In the genomic region with DNA sequence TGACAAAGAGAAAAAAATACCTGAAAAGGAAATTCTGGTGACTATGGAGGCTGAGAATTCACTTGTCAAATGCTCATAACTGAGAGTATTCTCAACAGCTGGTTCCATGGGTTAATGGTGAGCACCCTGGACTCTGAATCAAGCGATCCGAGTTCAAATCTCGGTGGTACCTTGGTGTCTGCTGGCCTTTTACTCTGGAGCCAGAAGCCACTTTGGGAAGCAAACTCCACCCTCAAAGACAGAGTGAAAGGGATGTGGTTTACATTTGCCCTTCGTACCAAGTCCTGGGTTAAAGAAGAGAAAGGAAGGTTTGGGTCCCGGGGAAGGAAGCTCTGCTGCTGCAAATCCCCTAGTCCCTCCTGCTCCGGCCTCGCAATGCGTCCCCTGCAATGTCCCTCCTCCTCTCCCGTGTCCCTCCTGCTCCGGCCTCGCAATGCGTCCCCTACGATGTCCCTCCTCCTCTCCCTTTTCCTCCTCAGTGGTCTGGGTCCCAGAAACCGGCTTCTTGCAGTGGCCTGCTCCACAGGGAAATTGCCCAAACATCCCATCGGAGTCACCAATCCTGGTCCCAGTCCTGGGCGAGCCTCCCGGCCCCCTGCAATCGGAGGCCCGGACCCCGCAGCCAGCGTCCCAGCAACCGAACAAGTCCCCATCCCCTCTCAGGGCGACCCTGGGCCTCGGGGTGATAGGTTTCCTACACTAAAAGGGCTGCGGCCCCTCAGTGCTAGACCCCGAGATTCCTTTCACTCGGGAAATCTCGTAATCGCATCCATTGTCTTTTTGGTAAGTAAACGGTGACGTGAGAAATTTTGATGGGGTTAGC, we compare ENCODE assay signal across 10 cellular contexts.
A peak's percentile ranks its signal among the peaks of the same experiment; 100 is the strongest.
DNase-seq lines count a peak whose midpoint lies in the region; ATAC-seq and TF ChIP-seq lines count a peak whose summit lies in the region.
"Had no signal": no experiment of that assay in that cellular context is flagged by ENCODE, and none has a peak within 500 bp of the region (broad histone marks: within the 10 kb centered on the region; RNA-seq: fewer than 3 reads in every experiment).

No MANE protein-coding gene starts in this region.

- peak; percentile 43 for ATAC-seq in CD4-positive, alpha-beta T cell (ENCODE audit: poor library complexity)
- ATAC-seq in HG02610 (IDR thresholded peaks at IDR 0.05; ENCODE audit: unreplicated experiment): no peak
- no peak for ATAC-seq in GM21526 (IDR thresholded peaks at IDR 0.05; ENCODE audit: low FRiP score, unreplicated experiment)

- H3K4me2 ChIP-seq in H9 (ENCODE audit: insufficient read depth, insufficient read length, low read length): peak overlapping the region; percentile 77

- no peak overlapping the region for H3K23ac ChIP-seq in H9 (ENCODE audit: insufficient read length, low read depth, low read length)

- no peak overlapping the region for H2BK15ac ChIP-seq in H9 (ENCODE audit: low read depth, low read length)

- peaks cover 25% of the 10 kb centered on the region for H3K27me3 ChIP-seq in CD4-positive, alpha-beta T cell (ENCODE audit: control insufficient read depth, insufficient read depth, low read length)
- peaks cover 3% of the 10 kb centered on the region; the same call in 1 of the 2 replicates for H3K27me3 ChIP-seq in H9 (ENCODE audit: insufficient read depth, low read length)
- H3K27me3 ChIP-seq in SJCRH30: no peaks in the 10 kb centered on the region

- no peak overlapping the region for H3K27ac ChIP-seq in CD4-positive, alpha-beta T cell (ENCODE audit: low read depth, low read length)
- H3K27ac ChIP-seq in H9 (ENCODE audit: insufficient read length, low read depth, low read length) (no peak overlapping the region), SJCRH30 (no peak overlapping the region)
- H3K27ac ChIP-seq: HL-60 had no signal

- WGBS in H9 (ENCODE audit: extremely low coverage, insufficient read length, low lambda C conversion rate): no CpG with 5 or more reads among the region's 31 CpGs

- no peaks in the 10 kb centered on the region for H3K36me3 Mint-ChIP-seq in CD4-positive, alpha-beta T cell (ENCODE audit: low read depth)
- H3K36me3 Mint-ChIP-seq in H9 (ENCODE audit: insufficient read depth in 1 of 3, low read depth in 3 of 3): no peaks in the 10 kb centered on the region

- H3K56ac ChIP-seq in H9 (ENCODE audit: insufficient read length, low read depth, low read length): no peak overlapping the region

- H3K27me3 Mint-ChIP-seq in CD4-positive, alpha-beta T cell: peaks cover 50% of the 10 kb centered on the region
- H3K27me3 Mint-ChIP-seq in H9 (ENCODE audit: low read depth): peaks cover 49% of the 10 kb centered on the region

- H4K20me1 ChIP-seq in H9 (ENCODE audit: control insufficient read depth, insufficient read depth, insufficient read length): no peaks in the 10 kb centered on the region

- H2BK120ac ChIP-seq in H9 (ENCODE audit: low read depth, low read length, poor library complexity, severe bottlenecking): no peak overlapping the region

- H3K9ac ChIP-seq in H9 (ENCODE audit: extremely low read depth, insufficient read length, low read length): peak overlapping the region; percentile 23

- intact Hi-C loops in CD4-positive, alpha-beta T cell (cut with DNase I, micrococcal nuclease): no loop called here

- no peak overlapping the region for H2BK5ac ChIP-seq in H9 (ENCODE audit: insufficient read length, low read length)

- H4K5ac ChIP-seq in H9 (ENCODE audit: insufficient read length, low read depth, low read length): no peak overlapping the region

- no peaks in the 10 kb centered on the region for H3K79me2 ChIP-seq in H9 (ENCODE audit: insufficient read depth, low read length)

- no peak overlapping the region for H3K4ac ChIP-seq in H9 (ENCODE audit: low read depth, low read length)

- no peak overlapping the region for H3K18ac ChIP-seq in H9 (ENCODE audit: insufficient read length, low read depth, low read length)

- no peak overlapping the region for H2BK20ac ChIP-seq in H9 (ENCODE audit: low read depth, low read length, poor library complexity, severe bottlenecking)

- no peaks in the 10 kb centered on the region for H3K9me3 ChIP-seq in CD4-positive, alpha-beta T cell (ENCODE audit: control insufficient read depth, low read length)
- H3K9me3 ChIP-seq in H9 (ENCODE audit: control insufficient read depth, low read depth, low read length): no peaks in the 10 kb centered on the region
- H3K9me3 ChIP-seq in SJCRH30 (replicated peaks): no peaks in the 10 kb centered on the region

- H3K23me2 ChIP-seq in H9 (ENCODE audit: insufficient read length, low read depth, low read length, poor library complexity, severe bottlenecking): peaks cover 15% of the 10 kb centered on the region

- H2AK5ac ChIP-seq in H9 (ENCODE audit: insufficient read length, low read length): no peak overlapping the region

- no peak for TF ChIP-seq CTCF in CD4-positive, alpha-beta T cell (IDR thresholded peaks at IDR 0.05)
- TF ChIP-seq CTCF in H9 (conservative IDR thresholded peaks at IDR 0.05) (no peak), astrocyte of the spinal cord (IDR thresholded peaks at IDR 0.05; ENCODE audit: low read depth, low read length) (no peak)

- H3K4me1 ChIP-seq in H9 (ENCODE audit: insufficient read depth, low read length) (no peaks in the 10 kb centered on the region), SJCRH30 (no peaks in the 10 kb centered on the region)

- H3K4me3 Mint-ChIP-seq in CD4-positive, alpha-beta T cell: peak overlapping the region; percentile 62
- peak overlapping the region; percentile 69 to 86 for H3K4me3 Mint-ChIP-seq in H9
- H3K4me3 Mint-ChIP-seq: T-helper 1 cell treated with Interleukin-12 subunit alpha and Interleukin-12 subunit beta and Interleukin-4 antibody, amounts not matched to agents 30 μg/mL and 1 μg/mL, for 36 hours had no signal

- H3K9me3 Mint-ChIP-seq in CD4-positive, alpha-beta T cell: no peaks in the 10 kb centered on the region
- H3K9me3 Mint-ChIP-seq in H9: no peaks in the 10 kb centered on the region
- H3K9me3 Mint-ChIP-seq: T-helper 1 cell treated with Interleukin-12 subunit alpha and Interleukin-12 subunit beta and Interleukin-4 antibody, amounts not matched to agents 30 μg/mL and 1 μg/mL, for 36 hours had no signal

- H3K4me3 ChIP-seq in astrocyte of the spinal cord (ENCODE audit: low read depth, low read length) (no peak overlapping the region), SJCRH30 (no peak overlapping the region)

- H3K36me3 ChIP-seq in SJCRH30: no peaks in the 10 kb centered on the region

- no peak overlapping the region for H3K14ac ChIP-seq in H9 (ENCODE audit: insufficient read depth, low read length)

- in situ Hi-C loops in astrocyte of the spinal cord (cut with HindIII; ENCODE audit: low sequenced_read_pairs): no loop called here

- POLR2A ChIA-PET in CD4-positive, alpha-beta T cell (lab: Charles Lee): interaction anchor here (1.1 to 1.5 kb wide), 3 partner anchors 14 to 19 kb away, joined by 3 to 4 read pairs (median 4); no protein-coding TSS in a partner anchor

- no peak overlapping the region for H3T11ph ChIP-seq in H9 (ENCODE audit: low read length)

- no peak overlapping the region for H4K91ac ChIP-seq in H9 (ENCODE audit: insufficient read length, low read depth, low read length)

- H4K8ac ChIP-seq in H9 (replicated peaks; ENCODE audit: insufficient read length, low read depth, low read length): no peak overlapping the region

- DNase-seq in CD4-positive, alpha-beta T cell: no peak
- DNase-seq in H9: peak; percentile 87
- DNase-seq in astrocyte of the spinal cord (ENCODE audit: low read depth, low spot score): peak; percentile 69
- peak; percentile 85 for DNase-seq in islet precursor cell
- no peak for DNase-seq in NCI-H1105 (lab: John Stamatoyannopoulos, UW)
- DNase-seq in SJCRH30: no peak

- CTCF ChIA-PET in CD4-positive, alpha-beta T cell (lab: Charles Lee): no interaction called here

- peak overlapping the region; percentile 30 for H3K27ac Mint-ChIP-seq in CD4-positive, alpha-beta T cell
- peak overlapping the region in 1 of 3 experiments; percentile 63; a peak in 2 of 7 replicates for H3K27ac Mint-ChIP-seq in H9
- H3K27ac Mint-ChIP-seq: T-helper 1 cell treated with Interleukin-12 subunit alpha and Interleukin-12 subunit beta and Interleukin-4 antibody, amounts not matched to agents 30 μg/mL and 1 μg/mL, for 36 hours had no signal

- peaks cover 15% of the 10 kb centered on the region for H3K4me1 Mint-ChIP-seq in CD4-positive, alpha-beta T cell (ENCODE audit: low read depth)
- H3K4me1 Mint-ChIP-seq in H9: peaks cover 7 to 13% of the 10 kb centered on the region in 2 experiments

- no peaks in the 10 kb centered on the region for H3K79me1 ChIP-seq in H9 (ENCODE audit: insufficient read depth, low read depth, low read length, poor library complexity, severe bottlenecking)

- peak overlapping the region; percentile 14 for H2AFZ ChIP-seq in H9 (ENCODE audit: low read length)

- no peak overlapping the region for H2BK12ac ChIP-seq in H9 (ENCODE audit: insufficient read length, low read depth, low read length)

Comparison
In these comparisons a context has a peak if more than half of its experiments do, and no peak if none do; other contexts are left out.
1. DNase-seq: peak in H9 (single experiment), astrocyte of the spinal cord (single experiment) and islet precursor cell (single experiment); none in CD4-positive, alpha-beta T cell (0 of 10), NCI-H1105 (single experiment) and SJCRH30 (0 of 2).